8 cellular contexts compared by ENCODE assay signal in the genomic region with DNA sequence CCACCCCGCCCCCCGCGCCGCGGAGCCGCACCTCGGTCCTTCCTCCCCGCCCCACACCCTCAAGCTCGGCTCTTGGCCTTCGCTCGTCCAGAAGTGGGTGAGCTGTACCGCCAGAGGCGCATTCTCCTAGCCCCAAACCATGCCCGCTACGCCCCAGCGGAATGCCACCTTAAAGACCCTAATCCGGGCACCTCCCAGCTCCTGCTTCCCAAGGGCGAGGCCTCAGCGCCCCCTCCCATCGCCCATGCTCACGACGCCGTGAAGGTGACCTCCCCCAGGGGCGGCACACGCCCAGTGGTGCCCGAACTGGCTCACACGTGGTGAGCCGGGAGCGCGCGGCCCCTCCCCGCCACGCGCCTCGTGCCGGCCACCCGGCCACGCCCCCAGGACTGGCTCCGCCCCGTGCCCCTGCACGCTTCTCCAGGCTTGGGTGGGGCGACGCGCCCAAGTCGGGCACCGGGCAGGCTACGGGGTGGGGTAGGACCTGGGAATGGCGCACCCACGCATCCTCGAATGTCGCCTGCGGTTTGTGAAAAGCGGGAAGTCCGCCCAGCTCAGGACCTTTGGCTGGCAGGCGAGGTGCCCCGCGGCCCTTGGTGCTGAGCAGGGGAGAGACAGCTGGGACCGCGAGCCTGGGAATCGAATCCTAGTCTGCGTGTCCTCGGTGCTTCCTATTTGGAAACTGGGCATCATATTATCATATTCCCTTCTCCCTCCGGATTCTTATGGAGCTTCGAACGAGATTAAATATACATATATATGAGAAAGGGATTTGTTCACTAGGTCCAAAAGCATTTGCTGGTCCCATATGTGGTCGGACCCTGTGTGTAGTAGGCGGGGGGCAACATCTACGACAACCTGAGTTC. TPM values are rescaled to one million over a fixed set of nuclear protein-coding genes. Genes with fewer than 3 reads are reported as not detected.
DNase-seq lines count a peak whose midpoint lies in the region; FAIRE-seq and TF ChIP-seq lines count a peak whose summit lies in the region.

No MANE protein-coding gene starts in this region.

- H2AFZ ChIP-seq in H9 (ENCODE audit: low read length) (no peak overlapping the region), neuronal stem cell (ENCODE audit: low read length) (peak overlapping the region; percentile 88)

- H2BK5ac ChIP-seq in H9 (ENCODE audit: insufficient read length, low read length), result no peak overlapping the region
- peak overlapping the region; percentile 84 for H2BK5ac ChIP-seq in neuronal stem cell (ENCODE audit: low read length)

- H4K20me1 ChIP-seq in H9 (ENCODE audit: control insufficient read depth, insufficient read depth, insufficient read length), result no peaks in the 10 kb centered on the region

- H3K9me3 ChIP-seq in H9 (ENCODE audit: control insufficient read depth, low read depth, low read length) (no peaks in the 10 kb centered on the region), MG63 (no peaks in the 10 kb centered on the region), neuronal stem cell (replicated peaks in 1 of 2; ENCODE audit: control insufficient read depth in 2 of 2, insufficient read depth in 1 of 2, low read depth in 1 of 2, low read length in 2 of 2) (peaks cover 0 to 4% of the 10 kb centered on the region in 2 donors), subcutaneous abdominal adipose tissue (ENCODE audit: control insufficient read depth in 5 of 5, low read length in 5 of 5) (peaks cover 0 to 2% (median 0%) of the 10 kb centered on the region in 5 donors)

- H3K36me3 Mint-ChIP-seq in H9 (ENCODE audit: insufficient read depth in 1 of 3, low read depth in 3 of 3), result peaks cover 32 to 42% (median 33%) of the 10 kb centered on the region in 3 experiments

- H3K23ac ChIP-seq in H9 (ENCODE audit: insufficient read length, low read depth, low read length) (no peak overlapping the region), neuronal stem cell (ENCODE audit: low read depth, low read length, poor library complexity) (peak overlapping the region; percentile 94)

- no peak overlapping the region for H2AK5ac ChIP-seq in H9 (ENCODE audit: insufficient read length, low read length)
- H2AK5ac ChIP-seq in neuronal stem cell (ENCODE audit: low read depth, low read length), result no peak overlapping the region

- H3K27ac ChIP-seq in H9 (ENCODE audit: insufficient read length, low read depth, low read length) (peak overlapping the region; percentile 83), neuronal stem cell (replicated peaks; ENCODE audit: low read length) (peak overlapping the region; percentile 94), subcutaneous abdominal adipose tissue (ENCODE audit: low read depth, low read length) (peak overlapping the region; percentile 69)

- H3K9ac ChIP-seq in H9 (ENCODE audit: extremely low read depth, insufficient read length, low read length), result peak overlapping the region; percentile 3
- peak overlapping the region; percentile 90 for H3K9ac ChIP-seq in neuronal stem cell (ENCODE audit: low read depth, low read length, poor library complexity)
- peak overlapping the region in 4 of 5 donors; percentile 63 to 80 (median 72) for H3K9ac ChIP-seq in subcutaneous abdominal adipose tissue (ENCODE audit: low read length in 5 of 5)

- peaks cover 37 to 40% of the 10 kb centered on the region in 2 experiments for H3K4me1 Mint-ChIP-seq in H9

- no peak overlapping the region for H4K91ac ChIP-seq in H9 (ENCODE audit: insufficient read length, low read depth, low read length)
- H4K91ac ChIP-seq in neuronal stem cell (ENCODE audit: low read depth, low read length, poor library complexity), result no peak overlapping the region

- no peak overlapping the region for H2BK12ac ChIP-seq in H9 (ENCODE audit: insufficient read length, low read depth, low read length)
- H2BK12ac ChIP-seq in neuronal stem cell (ENCODE audit: low read length), result no peak overlapping the region

- H2BK15ac ChIP-seq in H9 (ENCODE audit: low read depth, low read length), result no peak overlapping the region
- peak overlapping the region; percentile 97 for H2BK15ac ChIP-seq in neuronal stem cell (ENCODE audit: low read length)

- H3K79me2 ChIP-seq in H9 (ENCODE audit: insufficient read depth, low read length), result peaks cover 9% of the 10 kb centered on the region; the same call in 1 of the 2 replicates

- no peak overlapping the region for H2BK20ac ChIP-seq in H9 (ENCODE audit: low read depth, low read length, poor library complexity, severe bottlenecking)

- DNase-seq in GF-D8 (lab: John Stamatoyannopoulos, UW) (peak; percentile 76), H9 (peak; percentile 97), MG63 (peak; percentile 91), SIG-M5 (lab: John Stamatoyannopoulos, UW) (peak; percentile 16), frontal cortex (ENCODE audit: low spot score in 2 of 2) (peak; percentile 85 to 89), neuronal stem cell (ENCODE audit: low spot score) (peak; percentile 90)
- DNase-seq in activated gamma-delta T cell treated with anti-CD3 and anti-CD28 coated beads, Interleukin-2, amount 50 U/mL, for 16 hours (ENCODE audit: low read depth), result peak; percentile 85

- H3K14ac ChIP-seq in H9 (ENCODE audit: insufficient read depth, low read length) (peak overlapping the region; percentile 25; the same call in 1 of the 2 replicates), neuronal stem cell (ENCODE audit: low read length) (no peak overlapping the region)

- H3T11ph ChIP-seq in H9 (ENCODE audit: low read length), result no peak overlapping the region

- peaks cover 4% of the 10 kb centered on the region; the same call in 1 of the 2 replicates for H3K27me3 Mint-ChIP-seq in H9 (ENCODE audit: low read depth)

- no peak for FAIRE-seq in frontal cortex (lab: Jason Lieb, UNC)

- H3K36me3 ChIP-seq in MG63, result peaks cover 5% of the 10 kb centered on the region
- peaks cover 17 to 32% of the 10 kb centered on the region in 2 donors for H3K36me3 ChIP-seq in neuronal stem cell (replicated peaks in 1 of 2; ENCODE audit: control insufficient read depth in 2 of 2, insufficient read depth in 2 of 2, low read length in 2 of 2)
- H3K36me3 ChIP-seq in subcutaneous abdominal adipose tissue (ENCODE audit: control insufficient read depth in 5 of 5, insufficient read depth in 5 of 5, low read length in 5 of 5), result peaks cover 0 to 4% (median 0%) of the 10 kb centered on the region in 5 donors

- H3K9me3 Mint-ChIP-seq in H9, result peaks cover 0 to 4% of the 10 kb centered on the region in 2 experiments; a peak in 3 of 5 replicates

- no peak overlapping the region for H2BK120ac ChIP-seq in H9 (ENCODE audit: low read depth, low read length, poor library complexity, severe bottlenecking)
- no peak overlapping the region for H2BK120ac ChIP-seq in neuronal stem cell (ENCODE audit: low read depth, low read length)

- H3K4me1 ChIP-seq in H9 (ENCODE audit: insufficient read depth, low read length) (peaks cover 7% of the 10 kb centered on the region; the same call in 1 of the 2 replicates), neuronal stem cell (ENCODE audit: control insufficient read depth in 2 of 2, insufficient read depth in 1 of 2, low read depth in 1 of 2, low read length in 2 of 2) (peaks cover 14 to 22% of the 10 kb centered on the region in 2 donors), subcutaneous abdominal adipose tissue (ENCODE audit: control insufficient read depth in 5 of 5, insufficient read depth in 5 of 5, low read length in 5 of 5) (peaks cover 0 to 32% (median 24%) of the 10 kb centered on the region in 5 donors)

- H4K8ac ChIP-seq in H9 (replicated peaks; ENCODE audit: insufficient read length, low read depth, low read length), result no peak overlapping the region
- no peak overlapping the region for H4K8ac ChIP-seq in neuronal stem cell (ENCODE audit: low read depth, low read length)

- H3K4me3 ChIP-seq in MG63 (peak overlapping the region; percentile 57), neuronal stem cell (ENCODE audit: low read length in 2 of 2) (peak overlapping the region; percentile 79 to 98), subcutaneous abdominal adipose tissue (ENCODE audit: low read depth in 1 of 5, low read length in 5 of 5) (peak overlapping the region; percentile 67 to 87 (median 83))

- TF ChIP-seq CTCF in H9 (conservative IDR thresholded peaks at IDR 0.05), result peak; percentile 50

- H3K18ac ChIP-seq in H9 (ENCODE audit: insufficient read length, low read depth, low read length) (peak overlapping the region; percentile 66), neuronal stem cell (ENCODE audit: low read length) (peak overlapping the region; percentile 98)

- peaks cover 16% of the 10 kb centered on the region for H3K23me2 ChIP-seq in H9 (ENCODE audit: insufficient read length, low read depth, low read length, poor library complexity, severe bottlenecking)

- no peak overlapping the region for H3K4ac ChIP-seq in H9 (ENCODE audit: low read depth, low read length)
- no peak overlapping the region for H3K4ac ChIP-seq in neuronal stem cell (ENCODE audit: low read length)

- no peaks in the 10 kb centered on the region for H3K79me1 ChIP-seq in H9 (ENCODE audit: insufficient read depth, low read depth, low read length, poor library complexity, severe bottlenecking)
- H3K79me1 ChIP-seq in neuronal stem cell (ENCODE audit: low read depth, low read length), result peaks cover 7% of the 10 kb centered on the region

- WGBS in H9 (ENCODE audit: extremely low coverage, insufficient read length, low lambda C conversion rate), result no CpG with 5 or more reads among the region's 68 CpGs
- WGBS in neuronal stem cell (ENCODE audit: extremely low coverage in 2 of 2, insufficient read length in 2 of 2, insufficient replicate concordance in 1 of 2), 2 donors, result no CpG with 5 or more reads among the region's 68 CpGs

- H3K56ac ChIP-seq in H9 (ENCODE audit: insufficient read length, low read depth, low read length), result no peak overlapping the region

- H3K4me2 ChIP-seq in H9 (ENCODE audit: insufficient read depth, insufficient read length, low read length), result peak overlapping the region; percentile 90
- peak overlapping the region; percentile 99 for H3K4me2 ChIP-seq in neuronal stem cell (ENCODE audit: insufficient read depth, low read length, poor library complexity, severe bottlenecking)

- peak overlapping the region; percentile 96 to 99 (median 97) for H3K27ac Mint-ChIP-seq in H9

- no peaks in the 10 kb centered on the region for H3K27me3 ChIP-seq in H9 (ENCODE audit: insufficient read depth, low read length)
- no peaks in the 10 kb centered on the region for H3K27me3 ChIP-seq in MG63
- no peaks in the 10 kb centered on the region for H3K27me3 ChIP-seq in neuronal stem cell (ENCODE audit: control insufficient read depth in 3 of 3, insufficient read depth in 3 of 3, low read depth in 1 of 3, low read length in 3 of 3)
- H3K27me3 ChIP-seq in subcutaneous abdominal adipose tissue (ENCODE audit: control insufficient read depth in 5 of 5, insufficient read depth in 4 of 5, low read length in 5 of 5), result no peaks in the 10 kb centered on the region

- no peak overlapping the region for H4K5ac ChIP-seq in H9 (ENCODE audit: insufficient read length, low read depth, low read length)

- H3K4me3 Mint-ChIP-seq in H9, result peak overlapping the region; percentile 87 to 95

RNA-seq across cellular contexts. Expression of gene SOX12, which starts 0.9 kb away (rescaled TPM):
- total RNA-seq in H9 (2021) (54.4 and 55.1 TPM in 2 replicates), frontal cortex (7.7 TPM)
- 2.1 and 3.1 TPM in 2 replicates for total RNA-seq in MG63 (2014; rRNA removed; shearing (Covaris generic); ENCODE audit: low replicate concordance)
- 52.4 TPM for polyA plus RNA-seq in neuronal stem cell (2013, experiment 1 of 2)
- 51.5 TPM for polyA plus RNA-seq in neuronal stem cell (2013, experiment 2 of 2)

RNA-seq across cellular contexts. Expression of gene NRSN2, which starts 22.5 kb away (rescaled TPM):
- 18.9 and 22.7 TPM in 2 replicates for total RNA-seq in H9 (2021)
- 1.8 and 24.3 TPM in 2 replicates for total RNA-seq in MG63 (2014; rRNA removed; shearing (Covaris generic); ENCODE audit: low replicate concordance)
- total RNA-seq in frontal cortex, result 26.1 TPM
- polyA plus RNA-seq in neuronal stem cell (2013, experiment 1 of 2), result 27.7 TPM
- polyA plus RNA-seq in neuronal stem cell (2013, experiment 2 of 2), result 26.1 TPM

RNA-seq across cellular contexts. Expression of gene ZCCHC3, which starts 27.0 kb away (rescaled TPM):
- total RNA-seq in H9 (2021), result 41.3 and 43.3 TPM in 2 replicates
- total RNA-seq in MG63 (2014; rRNA removed; shearing (Covaris generic); ENCODE audit: low replicate concordance), result 9.1 and 13.5 TPM in 2 replicates
- total RNA-seq in frontal cortex, result 26.9 TPM
- polyA plus RNA-seq in neuronal stem cell (2013, experiment 1 of 2), result 40.2 TPM
- 40.1 TPM for polyA plus RNA-seq in neuronal stem cell (2013, experiment 2 of 2)

RNA-seq across cellular contexts. Expression of gene C20orf96, which starts 33.9 kb away (rescaled TPM):
- total RNA-seq in H9 (2021) (13.8 and 14.5 TPM in 2 replicates), frontal cortex (7.3 TPM)
- 1.6 TPM in 1 of 2 replicates, not detected in the other for total RNA-seq in MG63 (2014; rRNA removed; shearing (Covaris generic); ENCODE audit: low replicate concordance)
- 23.9 TPM for polyA plus RNA-seq in neuronal stem cell (2013, experiment 1 of 2)
- polyA plus RNA-seq in neuronal stem cell (2013, experiment 2 of 2), result 23.8 TPM

RNA-seq across cellular contexts. Expression of gene TRIB3, which starts 56.1 kb away (rescaled TPM):
- total RNA-seq in H9 (2021) (20.0 and 20.8 TPM in 2 replicates), frontal cortex (12.6 TPM)
- total RNA-seq in MG63 (2014; rRNA removed; shearing (Covaris generic); ENCODE audit: low replicate concordance), result 15.0 and 33.3 TPM in 2 replicates
- polyA plus RNA-seq in neuronal stem cell (2013, experiment 1 of 2), result 5.1 TPM
- 4.6 TPM for polyA plus RNA-seq in neuronal stem cell (2013, experiment 2 of 2)

Comparison
In these comparisons a context has a peak if more than half of its experiments do, and no peak if none do; other contexts are left out.
1. Peak in every context shown above with its lines: DNase-seq, H3K4me3 ChIP-seq and H3K27ac ChIP-seq.
2. DNase-seq: peak in every context shown above with its lines; median percentile 97 in H9; 91 in MG63; 90 in neuronal stem cell; 87 in frontal cortex; 85 in activated gamma-delta T cell treated with anti-CD3 and anti-CD28 coated beads, Interleukin-2, amount 50 U/mL, for 16 hours; 76 in GF-D8; 16 in SIG-M5.
3. H3K9ac ChIP-seq: peak in every context shown above with its lines; median percentile 90 in neuronal stem cell; 72 in subcutaneous abdominal adipose tissue; 3 in H9.